1 cellular context compared by ENCODE assay signal in the genomic region with DNA sequence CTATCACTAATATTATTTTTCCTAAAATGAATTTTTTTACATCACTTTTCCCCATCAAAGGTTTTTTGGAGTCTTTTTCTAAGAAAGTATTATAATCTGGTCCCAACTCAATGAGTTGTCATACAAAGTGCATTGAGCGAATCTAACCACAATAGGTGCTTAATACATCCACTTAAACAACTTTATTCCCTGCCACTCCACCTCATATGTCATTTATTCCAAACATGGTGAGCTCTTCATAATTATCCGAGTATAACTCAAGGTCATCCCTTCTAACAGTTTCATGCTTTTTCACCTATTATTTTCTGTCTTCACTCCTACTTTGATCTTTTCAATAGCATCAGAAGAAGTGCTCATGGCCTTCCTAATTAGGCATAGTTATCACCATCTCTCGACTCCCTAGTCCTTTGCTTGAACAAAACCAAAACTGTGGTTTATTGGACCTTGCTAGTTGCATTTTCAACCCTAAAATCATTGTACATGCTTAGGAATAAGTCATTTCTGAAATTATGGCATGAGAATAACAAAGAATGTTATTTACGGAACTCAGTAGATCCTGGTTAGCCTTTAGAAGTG.
A peak's percentile ranks its signal among the peaks of the same experiment; 100 is the strongest.
TF ChIP-seq lines count a peak whose summit lies in the region.

No MANE protein-coding gene starts in this region.

TF ChIP-seq in H1, 55 proteins besides CTCF, POLR2A, EP300 and RAD21 (continued from another document):
- TF ChIP-seq BCL11A (IDR thresholded peaks at IDR 0.05; ENCODE audit: low read depth in 2 of 2, low read length in 2 of 2) (no peak), CHD2 (IDR thresholded peaks at IDR 0.05; ENCODE audit: low read length) (0 out of 2 replicates have a peak, but pooled peaks have one; percentile 5)
